In the genomic region with DNA sequence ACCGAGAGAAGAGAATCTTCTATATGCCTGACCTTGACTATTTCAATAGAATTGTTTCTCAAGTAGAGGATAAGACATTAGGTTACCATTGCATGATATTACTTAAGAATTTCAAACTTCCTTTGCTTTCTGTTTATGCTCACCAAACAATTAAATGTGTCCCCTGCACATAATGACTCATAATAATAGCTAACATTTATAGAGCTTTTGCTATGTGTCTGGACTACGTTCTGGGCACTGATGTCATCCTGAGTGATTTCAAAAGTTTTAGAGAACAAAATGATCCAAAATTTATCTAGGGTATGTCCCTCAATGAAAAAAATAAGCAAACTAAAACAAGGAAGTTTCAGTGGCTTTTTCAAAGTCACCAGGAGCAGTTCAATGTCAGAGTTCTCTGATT, we compare ENCODE assay signal across 1 cellular context.
TF ChIP-seq lines count a peak whose summit lies in the region.

No MANE protein-coding gene starts in this region.

TF ChIP-seq in HepG2, 621 proteins besides CTCF, POLR2A, EP300 and RAD21 (continued from another document):
- TF ChIP-seq, protein P1, sequence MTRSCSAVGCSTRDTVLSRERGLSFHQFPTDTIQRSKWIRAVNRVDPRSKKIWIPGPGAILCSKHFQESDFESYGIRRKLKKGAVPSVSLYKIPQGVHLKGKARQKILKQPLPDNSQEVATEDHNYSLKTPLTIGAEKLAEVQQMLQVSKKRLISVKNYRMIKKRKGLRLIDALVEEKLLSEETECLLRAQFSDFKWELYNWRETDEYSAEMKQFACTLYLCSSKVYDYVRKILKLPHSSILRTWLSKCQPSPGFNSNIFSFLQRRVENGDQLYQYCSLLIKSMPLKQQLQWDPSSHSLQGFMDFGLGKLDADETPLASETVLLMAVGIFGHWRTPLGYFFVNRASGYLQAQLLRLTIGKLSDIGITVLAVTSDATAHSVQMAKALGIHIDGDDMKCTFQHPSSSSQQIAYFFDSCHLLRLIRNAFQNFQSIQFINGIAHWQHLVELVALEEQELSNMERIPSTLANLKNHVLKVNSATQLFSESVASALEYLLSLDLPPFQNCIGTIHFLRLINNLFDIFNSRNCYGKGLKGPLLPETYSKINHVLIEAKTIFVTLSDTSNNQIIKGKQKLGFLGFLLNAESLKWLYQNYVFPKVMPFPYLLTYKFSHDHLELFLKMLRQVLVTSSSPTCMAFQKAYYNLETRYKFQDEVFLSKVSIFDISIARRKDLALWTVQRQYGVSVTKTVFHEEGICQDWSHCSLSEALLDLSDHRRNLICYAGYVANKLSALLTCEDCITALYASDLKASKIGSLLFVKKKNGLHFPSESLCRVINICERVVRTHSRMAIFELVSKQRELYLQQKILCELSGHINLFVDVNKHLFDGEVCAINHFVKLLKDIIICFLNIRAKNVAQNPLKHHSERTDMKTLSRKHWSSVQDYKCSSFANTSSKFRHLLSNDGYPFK (CRISPR knock-in tag; IDR thresholded peaks at IDR 0.05; ENCODE audit: borderline replicate concordance), result no peak
- TF ChIP-seq ZFP1 (CRISPR knock-in tag; IDR thresholded peaks at IDR 0.05) (no peak), ZNF678 (CRISPR knock-in tag; IDR thresholded peaks at IDR 0.05) (no peak), BCL6 (CRISPR knock-in tag; IDR thresholded peaks at IDR 0.05) (no peak), ZFP36L1 (CRISPR knock-in tag; IDR thresholded peaks at IDR 0.05) (no peak), TCF7L2 (IDR thresholded peaks at IDR 0.05; ENCODE audit: low read depth, low read length) (no peak), FIP1L1 (IDR thresholded peaks at IDR 0.05; ENCODE audit: borderline replicate concordance, insufficient read depth, low read depth, low read length) (no peak)
TF ChIP-seq in HepG2: peak in this region for 0.
